Comparison of ENCODE assay signal across 16 cellular contexts in genomic region chr3:13568515-13568995, GRCh38. TPM values are rescaled to one million over a fixed set of nuclear protein-coding genes. Genes with fewer than 3 reads are reported as not detected.
"Had no signal": no experiment of that assay in that cellular context is flagged by ENCODE, and none has a peak within 500 bp of the region (broad histone marks: within the 10 kb centered on the region; RNA-seq: fewer than 3 reads in every experiment).

No MANE protein-coding gene starts in this region.

- H3K27ac ChIP-seq: adrenal gland, foreskin keratinocyte, hepatocyte, stomach had no signal

- H3K4me3 ChIP-seq: adrenal gland, hepatocyte, skin epidermis, stomach had no signal

- H3K36me3 Mint-ChIP-seq: activated naive CD4-positive, alpha-beta T cell treated with anti-CD3 and anti-CD28 coated beads, Interleukin-2, amount 50 U/mL, for 24 hours had no signal

- H3K27me3 ChIP-seq: adrenal gland, foreskin keratinocyte, hepatocyte had no signal

- ATAC-seq: foreskin keratinocyte, right cardiac atrium had no signal

- H3K4me2 ChIP-seq: hepatocyte had no signal

- H3K36me3 ChIP-seq: adrenal gland, stomach had no signal

- H3K4me3 Mint-ChIP-seq: activated naive CD4-positive, alpha-beta T cell treated with anti-CD3 and anti-CD28 coated beads, Interleukin-2, amount 50 U/mL, for 24 hours; nephron had no signal

- DNase-seq: activated CD4-positive, alpha-beta T cell treated with anti-CD3 and anti-CD28 coated beads, Interleukin-2, amount 50 U/mL, for 4 hours; activated gamma-delta T cell; adrenal gland; effector CD8-positive, alpha-beta T cell; foreskin keratinocyte; stimulated activated CD4-positive, alpha-beta T cell treated with anti-CD3 and anti-CD28 coated beads, Interleukin-15, amount 100 ng/mL, for 24 hours; stimulated activated CD4-positive, alpha-beta T cell treated with anti-CD3 and anti-CD28 coated beads, Interleukin-2, amount 100 ng/mL, for 48 hours; stomach; T1000 had no signal

- H3K27ac Mint-ChIP-seq: activated naive CD4-positive, alpha-beta T cell treated with anti-CD3 and anti-CD28 coated beads, Interleukin-2, amount 50 U/mL, for 24 hours; progenitor cell of endocrine pancreas had no signal

- H3K4me1 ChIP-seq: adrenal gland, foreskin keratinocyte, stomach had no signal

- H3K9me3 Mint-ChIP-seq: activated naive CD4-positive, alpha-beta T cell treated with anti-CD3 and anti-CD28 coated beads, Interleukin-2, amount 50 U/mL, for 24 hours; nephron had no signal

- H2AFZ ChIP-seq: hepatocyte had no signal

- H3K4me1 Mint-ChIP-seq: activated naive CD4-positive, alpha-beta T cell treated with anti-CD3 and anti-CD28 coated beads, Interleukin-2, amount 50 U/mL, for 24 hours had no signal

- H3K27me3 Mint-ChIP-seq: activated naive CD4-positive, alpha-beta T cell treated with anti-CD3 and anti-CD28 coated beads, Interleukin-2, amount 50 U/mL, for 24 hours had no signal

- H3K9me3 ChIP-seq: adrenal gland, stomach had no signal

RNA-seq across cellular contexts. Expression of gene FBLN2, which starts 19.6 kb away (rescaled TPM):
- total RNA-seq: T-helper 1 cell treated with Interleukin-12 subunit alpha and Interleukin-12 subunit beta and Interleukin-4 antibody, amounts not matched to agents 30 ng/mL and 1 ng/mL, for 36 hours had no signal
